ENCODE assay signal across 19 cellular contexts in the genomic region with DNA sequence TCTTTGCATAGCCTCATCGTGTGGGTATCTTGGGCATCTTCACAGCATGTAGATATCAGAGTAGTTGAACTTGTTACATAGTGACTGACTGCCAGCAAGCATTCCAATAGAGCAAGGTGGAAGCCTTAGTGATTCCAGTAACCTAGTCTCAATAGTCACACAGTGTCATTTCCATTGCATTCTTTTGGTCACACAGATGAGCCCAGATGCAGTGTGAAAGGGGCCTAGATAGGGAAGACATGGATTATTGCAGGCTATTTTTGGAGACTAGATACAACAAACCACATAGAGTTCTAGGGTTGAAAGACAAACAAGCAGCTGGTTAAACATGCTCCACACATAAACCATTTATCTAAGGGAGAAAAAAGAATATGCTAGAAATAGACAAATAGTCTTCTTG.
DNase-seq lines count a peak whose midpoint lies in the region; ATAC-seq lines count a peak whose summit lies in the region.
"Had no signal": no experiment of that assay in that cellular context is flagged by ENCODE, and none has a peak within 500 bp of the region (broad histone marks: within the 10 kb centered on the region; RNA-seq: fewer than 3 reads in every experiment).

No MANE protein-coding gene starts in this region.

- peak; percentile 27 for DNase-seq in NCI-H748 (lab: John Stamatoyannopoulos, UW; ENCODE audit: unreplicated experiment)
- no peak for DNase-seq in NCI-H748 treated with DMSO at 0.1 percent for 48 hours (lab: John Stamatoyannopoulos, UW)
- peak; percentile 68 for DNase-seq in NCI-H69 (lab: John Stamatoyannopoulos, UW)
- DNase-seq in myocyte (ENCODE audit: low read depth): peak; percentile 83
- DNase-seq in AG20443 (ENCODE audit: low spot score): no peak
- DNase-seq: 8988T; AML-193; C1 segment of cervical spinal cord; CD8-positive, alpha-beta T cell; EL; GF-D8; KG1; NCI-H1436 treated with DMSO at 0.1 percent for 48 hours; NCI-H2029 treated with DMSO at 0.1 percent for 48 hours; NCI-H2171; NCI-H774; OCI-M1 had no signal

- no peak for ATAC-seq in HG02678 (IDR thresholded peaks at IDR 0.05; ENCODE audit: unreplicated experiment)
- no peak for ATAC-seq in HG03520 (IDR thresholded peaks at IDR 0.05; ENCODE audit: unreplicated experiment)
- ATAC-seq: CD8-positive, alpha-beta T cell had no signal

Comparison
In these comparisons a context has a peak if more than half of its experiments do, and no peak if none do; other contexts are left out.
1. DNase-seq: peak in NCI-H748 (single experiment), NCI-H69 (single experiment) and myocyte (single experiment); none in NCI-H748 treated with DMSO at 0.1 percent for 48 hours (single experiment) and AG20443 (single experiment).